Comparison of ENCODE assay signal across 13 cellular contexts in the genomic region with DNA sequence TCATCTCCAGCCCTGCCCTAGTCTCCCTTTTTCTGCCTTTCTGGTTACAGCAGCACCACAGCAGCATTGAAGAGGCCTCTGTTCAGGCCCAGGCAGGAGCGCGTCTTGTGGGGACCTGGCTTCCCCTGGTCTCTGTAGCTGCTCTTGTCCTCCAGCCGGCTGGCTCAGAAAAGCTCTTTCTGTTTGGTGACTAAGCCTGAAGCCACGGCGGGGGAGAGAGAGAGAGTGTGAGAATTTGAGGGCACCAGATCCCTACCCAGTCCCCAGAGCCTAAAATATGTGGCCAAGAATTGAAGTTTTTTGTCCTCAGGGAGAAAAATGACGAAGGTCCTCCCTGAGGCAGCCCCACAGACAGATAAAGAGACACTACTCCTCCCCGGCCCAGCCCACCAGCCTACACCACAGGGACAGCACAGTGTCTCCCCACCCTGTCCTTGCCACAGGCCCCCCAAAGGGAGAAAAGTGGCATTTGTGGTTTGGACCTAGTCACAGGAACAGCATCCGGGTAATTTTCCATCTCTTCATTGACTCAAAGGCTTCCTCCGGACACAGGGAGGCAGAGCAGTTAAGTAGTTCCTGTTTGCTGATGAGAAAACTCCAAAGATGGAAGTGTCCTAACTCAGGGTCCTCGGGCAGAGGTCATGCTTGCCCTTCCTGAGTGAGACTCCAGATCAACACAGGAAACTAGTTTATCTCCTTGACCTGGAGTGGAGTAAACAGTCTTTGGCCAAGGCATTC. TPM values are rescaled to one million over a fixed set of nuclear protein-coding genes. Genes with fewer than 3 reads are reported as not detected.
DNase-seq lines count a peak whose midpoint lies in the region; ATAC-seq, FAIRE-seq and TF ChIP-seq lines count a peak whose summit lies in the region.
"Had no signal": no experiment of that assay in that cellular context is flagged by ENCODE, and none has a peak within 500 bp of the region (broad histone marks: within the 10 kb centered on the region; RNA-seq: fewer than 3 reads in every experiment).

No MANE protein-coding gene starts in this region.

- H3K36me3 Mint-ChIP-seq in CD8-positive, alpha-beta T cell: no peaks in the 10 kb centered on the region
- H3K36me3 Mint-ChIP-seq: activated CD4-positive, alpha-beta memory T cell treated with anti-CD3 and anti-CD28 coated beads for 36 hours had no signal

- 53 to 71% (median 63%) methylated on average over 10 of the region's 10 CpGs for WGBS in heart left ventricle, 4 donors
- WGBS in K562 (ENCODE audit: insufficient coverage, low coverage, missing lambda C conversion rate): 5% methylated on average over 10 of the region's 10 CpGs

- POLR2A ChIA-PET in K562 (lab: Yijun Ruan, JAX): no interaction called here
- POLR2A ChIA-PET in CD8-positive, alpha-beta T cell (lab: Charles Lee): interaction anchor here (0.6 kb wide), 1 partner anchor 466 kb away, joined by 4 read pairs; no protein-coding TSS in a partner anchor

- no peaks in the 10 kb centered on the region for H3K36me3 ChIP-seq in heart left ventricle
- no peaks in the 10 kb centered on the region for H3K36me3 ChIP-seq in K562 (ENCODE audit: control insufficient read depth, insufficient read depth, low read length)
- H3K36me3 ChIP-seq in keratinocyte (ENCODE audit: control insufficient read depth in 2 of 2, extremely low read depth in 1 of 2, insufficient read depth in 2 of 2, low read length in 2 of 2): no peaks in the 10 kb centered on the region
- H3K36me3 ChIP-seq in vagina: no peaks in the 10 kb centered on the region
- no peaks in the 10 kb centered on the region for H3K36me3 ChIP-seq in CD8-positive, alpha-beta T cell (ENCODE audit: insufficient read depth, low read length)
- H3K36me3 ChIP-seq: Peyer's patch, prostate gland had no signal

- TF ChIP-seq CTCF in heart left ventricle (IDR thresholded peaks at IDR 0.05): no peak
- no peak; a peak in 1 of 6 replicates for TF ChIP-seq CTCF in K562 (IDR thresholded peaks at IDR 0.05 in 2 of 3, conservative IDR thresholded peaks at IDR 0.05 in 1 of 3; ENCODE audit: insufficient read depth in 2 of 3, low read depth in 1 of 3, low read length in 3 of 3)
- no peak for TF ChIP-seq CTCF in keratinocyte (optimal IDR thresholded peaks at IDR 0.05 in 1 of 3, IDR thresholded peaks at IDR 0.05 in 1 of 3, conservative IDR thresholded peaks at IDR 0.05 in 1 of 3; ENCODE audit: extremely low read depth in 1 of 3, insufficient read depth in 2 of 3, low read length in 3 of 3)
- no peak for TF ChIP-seq CTCF in vagina (IDR thresholded peaks at IDR 0.05)
- TF ChIP-seq CTCF in CD8-positive, alpha-beta T cell (IDR thresholded peaks at IDR 0.05): no peak

- H3K27ac Mint-ChIP-seq in CD8-positive, alpha-beta T cell: no peak overlapping the region
- H3K27ac Mint-ChIP-seq: activated CD4-positive, alpha-beta memory T cell treated with anti-CD3 and anti-CD28 coated beads for 36 hours had no signal

- no peaks in the 10 kb centered on the region for H3K4me1 Mint-ChIP-seq in CD8-positive, alpha-beta T cell (ENCODE audit: low read depth)

- no peaks in the 10 kb centered on the region for H4K20me1 ChIP-seq in K562 (replicated peaks; ENCODE audit: control insufficient read depth, insufficient read depth, low read length)
- H4K20me1 ChIP-seq in keratinocyte (ENCODE audit: control insufficient read depth, extremely low read depth, insufficient read depth, low read length): no peaks in the 10 kb centered on the region

- peak overlapping the region in 7 of 12 donors; percentile 4 to 68 (median 39) for H3K27ac ChIP-seq in heart left ventricle
- no peak overlapping the region for H3K27ac ChIP-seq in K562 (ENCODE audit: extremely low read depth, low read depth, low read length)
- H3K27ac ChIP-seq in keratinocyte (ENCODE audit: control insufficient read depth, insufficient read depth, low read length): peak overlapping the region; percentile 11
- peak overlapping the region; percentile 56 for H3K27ac ChIP-seq in vagina
- H3K27ac ChIP-seq in CD8-positive, alpha-beta T cell (ENCODE audit: low read depth, low read length): no peak overlapping the region
- H3K27ac ChIP-seq: prostate gland had no signal

- no peaks in the 10 kb centered on the region for H3K9me3 Mint-ChIP-seq in CD8-positive, alpha-beta T cell
- H3K9me3 Mint-ChIP-seq: activated CD4-positive, alpha-beta memory T cell treated with anti-CD3 and anti-CD28 coated beads for 36 hours had no signal

- H3K4me3 ChIP-seq in heart left ventricle: no peak overlapping the region
- H3K4me3 ChIP-seq in K562: no peak overlapping the region
- H3K4me3 ChIP-seq in keratinocyte (ENCODE audit: control insufficient read depth in 2 of 3, extremely low read depth in 1 of 3, insufficient read depth in 2 of 3, low read depth in 1 of 3, low read length in 3 of 3): no peak overlapping the region
- H3K4me3 ChIP-seq in vagina: no peak overlapping the region
- no peak overlapping the region for H3K4me3 ChIP-seq in CD8-positive, alpha-beta T cell (ENCODE audit: low read depth, low read length)
- H3K4me3 ChIP-seq: Peyer's patch, prostate gland had no signal

- TF ChIP-seq POLR2A in heart left ventricle (IDR thresholded peaks at IDR 0.05) (no peak), K562 (conservative IDR thresholded peaks at IDR 0.05) (no peak), vagina (IDR thresholded peaks at IDR 0.05) (no peak), GM12892 (IDR thresholded peaks at IDR 0.05; ENCODE audit: low read depth, low read length) (no peak)

- H3K79me2 ChIP-seq in K562 (ENCODE audit: control insufficient read depth, insufficient read depth, low read length) (no peaks in the 10 kb centered on the region), keratinocyte (ENCODE audit: control insufficient read depth, insufficient read depth, low read length) (no peaks in the 10 kb centered on the region)

- ATAC-seq in heart left ventricle (peak in 3 of 4 donors; percentile 26 to 68 (median 43)), Right ventricle myocardium inferior (no peak), K562 (peak; percentile 47; the same call in 2 of the 3 replicates), GM19467 (IDR thresholded peaks at IDR 0.05; ENCODE audit: unreplicated experiment) (no peak)
- no peak for ATAC-seq in CD8-positive, alpha-beta T cell

- DNase-seq in heart left ventricle (no peak), Right ventricle myocardium inferior (ENCODE audit: missing footprints) (no peak), K562 (ENCODE audit: extremely low read depth in 1 of 4, low spot score in 3 of 4) (no peak), keratinocyte (ENCODE audit: low read depth, low spot score) (no peak), vagina (ENCODE audit: extremely low spot score in 2 of 2) (peak in 1 of 2 donors; percentile 69), GM12892 (ENCODE audit: insufficient read length) (no peak)
- DNase-seq in CD8-positive, alpha-beta T cell: no peak
- DNase-seq: activated CD4-positive, alpha-beta memory T cell treated with anti-CD3 and anti-CD28 coated beads for 36 hours; central memory CD4-positive, alpha-beta T cell; NCI-H1417; Peyer's patch had no signal

- H3K9me3 ChIP-seq in heart left ventricle (no peaks in the 10 kb centered on the region), K562 (replicated peaks; ENCODE audit: control insufficient read depth, insufficient read depth, low read depth, low read length) (0 out of 2 replicates have a peak, but pooled peaks cover 5% of the 10 kb centered on the region), keratinocyte (ENCODE audit: control insufficient read depth, low read depth, low read length) (no peaks in the 10 kb centered on the region), vagina (no peaks in the 10 kb centered on the region)
- no peaks in the 10 kb centered on the region for H3K9me3 ChIP-seq in CD8-positive, alpha-beta T cell (ENCODE audit: low read length)
- H3K9me3 ChIP-seq: Peyer's patch, prostate gland had no signal

- in situ Hi-C loops in K562 (cut with MboI): no loop called here

- peak overlapping the region; percentile 15; the same call in 1 of the 2 replicates for H2AFZ ChIP-seq in K562 (ENCODE audit: low read depth, low read length)
- H2AFZ ChIP-seq in keratinocyte (ENCODE audit: control insufficient read depth, low read length): peak overlapping the region; percentile 94

- dilution Hi-C loops in keratinocyte (cut with MboI; ENCODE audit: extremely low pct_ligation_motif_present, low sequenced_read_pairs): no loop called here

- intact Hi-C loops in heart left ventricle (cut with DNase I): loop anchor here in 1 of 10 donors (10.0 kb wide), 1 partner anchor 87 kb away; no protein-coding TSS in a partner anchor
- intact Hi-C loops in Right ventricle myocardium inferior (cut with DNase I): no loop called here
- intact Hi-C loops in K562 (cut with micrococcal nuclease): no loop called here
- intact Hi-C loops in vagina (cut with DNase I): no loop called here
- intact Hi-C loops in CD8-positive, alpha-beta T cell (cut with DNase I, micrococcal nuclease): no loop called here

- H3K9ac ChIP-seq in K562 (ENCODE audit: insufficient read depth in 1 of 2, low read depth in 2 of 2, low read length in 2 of 2) (peak overlapping the region in 1 of 2 experiments; percentile 27; a peak in 1 of 4 replicates), keratinocyte (ENCODE audit: control insufficient read depth, extremely low read depth, insufficient read depth, low read length) (no peak overlapping the region)

- BruUV-seq in K562 (replicated peaks; lab: Mats Ljungman, UMichigan): no TSS peak

- H3K9me1 ChIP-seq in K562 (ENCODE audit: control insufficient read depth, insufficient read depth, low read length): no peaks in the 10 kb centered on the region
- no peaks in the 10 kb centered on the region for H3K9me1 ChIP-seq in keratinocyte (ENCODE audit: control insufficient read depth, extremely low read depth, insufficient read depth, low read length)

- H3K4me1 ChIP-seq in heart left ventricle: peaks cover 0 to 35% (median 5%) of the 10 kb centered on the region in 12 donors
- no peaks in the 10 kb centered on the region; a peak in 1 of 5 replicates for H3K4me1 ChIP-seq in K562 (replicated peaks in 1 of 2; ENCODE audit: control insufficient read depth in 2 of 2, insufficient read depth in 2 of 2, low read length in 2 of 2)
- H3K4me1 ChIP-seq in keratinocyte (ENCODE audit: control insufficient read depth, extremely low read depth, insufficient read depth, low read length): peaks cover 24% of the 10 kb centered on the region
- H3K4me1 ChIP-seq in vagina: peaks cover 16% of the 10 kb centered on the region
- H3K4me1 ChIP-seq in CD8-positive, alpha-beta T cell (ENCODE audit: insufficient read depth, low read length): no peaks in the 10 kb centered on the region
- H3K4me1 ChIP-seq: Peyer's patch, prostate gland had no signal

- CTCF ChIA-PET in K562 (lab: Yijun Ruan, JAX; ENCODE audit: low intra/inter-chr PET ratio): no interaction called here
- CTCF ChIA-PET in CD8-positive, alpha-beta T cell (lab: Charles Lee): no interaction called here

- H3K27me3 ChIP-seq in heart left ventricle: no peaks in the 10 kb centered on the region
- H3K27me3 ChIP-seq in K562 (ENCODE audit: control insufficient read depth in 2 of 2, insufficient read depth in 2 of 2, low read length in 2 of 2): peaks cover 37 to 42% of the 10 kb centered on the region in 2 experiments; a peak in 4 of 5 replicates
- H3K27me3 ChIP-seq in keratinocyte (ENCODE audit: control insufficient read depth, extremely low read depth, insufficient read depth, low read length): no peaks in the 10 kb centered on the region
- H3K27me3 ChIP-seq in vagina: no peaks in the 10 kb centered on the region
- no peaks in the 10 kb centered on the region for H3K27me3 ChIP-seq in CD8-positive, alpha-beta T cell (ENCODE audit: insufficient read depth, low read length)
- H3K27me3 ChIP-seq: Peyer's patch had no signal

- FAIRE-seq in K562 (lab: Jason Lieb, UNC) (no peak), keratinocyte (lab: Jason Lieb, UNC) (no peak), GM12892 (lab: Jason Lieb, UNC) (no peak)

- H3K4me3 Mint-ChIP-seq in CD8-positive, alpha-beta T cell: no peak overlapping the region
- H3K4me3 Mint-ChIP-seq: activated CD4-positive, alpha-beta memory T cell treated with anti-CD3 and anti-CD28 coated beads for 36 hours had no signal

- peaks cover 26% of the 10 kb centered on the region for H3K27me3 Mint-ChIP-seq in CD8-positive, alpha-beta T cell (ENCODE audit: low read depth)

- H3K4me2 ChIP-seq in K562 (ENCODE audit: insufficient read depth, low read length) (no peak overlapping the region), keratinocyte (ENCODE audit: control insufficient read depth, extremely low read depth, insufficient read depth, low read depth, low read length) (peak overlapping the region; percentile 51)

- TF ChIP-seq EP300 in K562 (IDR thresholded peaks at IDR 0.05; ENCODE audit: low read length): no peak

- no peak for TF ChIP-seq RAD21 in K562 (CRISPR knock-in tag; conservative IDR thresholded peaks at IDR 0.05 in 1 of 2, IDR thresholded peaks at IDR 0.05 in 1 of 2)

RNA-seq across cellular contexts. Expression of a gene that starts 13.3 kb away (rescaled TPM):
- total RNA-seq in heart left ventricle: 10 to 100 TPM in 8 of 9 donors, 1 to 10 TPM in 1; 7.9 to 63.5 (median 30.3) TPM
- polyA plus RNA-seq in heart left ventricle: 10 to 100 TPM; 12.4 to 16.7 TPM
- 6.1 TPM for total RNA-seq in Right ventricle myocardium inferior
- total RNA-seq in K562 (2011; cell fraction: chromatin; rRNA removed; ENCODE audit: low replicate concordance): not detected in 2 replicates
- total RNA-seq in K562 (2011; cell fraction: nucleolus; rRNA removed): not detected in 2 replicates
- not detected in 2 replicates for total RNA-seq in K562 (2011; cell fraction: nucleoplasm; rRNA removed)
- total RNA-seq in K562 (2014; rRNA removed): not detected in 2 replicates
- not detected in 2 replicates for total RNA-seq in K562 (2014; rRNA removed; fragmentation: Illumina TruSeq; extraction: Trizol)
- not detected in 2 replicates for total RNA-seq in K562 (2015; rRNA removed; fragmentation: Illumina TruSeq; extraction: Trizol)
- not detected in 2 replicates for total RNA-seq in K562 (2021)
- not detected in 2 replicates for polyA plus RNA-seq in K562 (2011; rRNA removed)
- not detected in 2 replicates for polyA plus RNA-seq in K562 (2011; cell fraction: cytosol; rRNA removed)
- not detected in 2 replicates for polyA plus RNA-seq in K562 (2011; cell fraction: nucleus; rRNA removed)
- polyA plus RNA-seq in K562 (2012): 0.07 TPM in 1 of 2 replicates, not detected in the other
- polyA plus RNA-seq in K562 (2014; fragmentation: Illumina TruSeq; extraction: Trizol): not detected in 2 replicates
- not detected for polyA plus RNA-seq in K562 (2014; fragmentation: Nextera tagmentation; extraction: Ambion mirVana)
- not detected in 2 replicates for polyA plus RNA-seq in K562 (2014; rRNA removed)
- not detected in 2 replicates for polyA minus RNA-seq in K562 (2011; rRNA and poly(A)+ RNA removed)
- not detected in 2 replicates for polyA minus RNA-seq in K562 (2011; cell fraction: cytosol; rRNA and poly(A)+ RNA removed)
- polyA minus RNA-seq in K562 (2011; cell fraction: nucleus; rRNA and poly(A)+ RNA removed): not detected in 2 replicates
- 0.42 to 0.85 TPM (median 0.73 TPM) in 3 replicates for polyA plus RNA-seq in keratinocyte
- polyA plus RNA-seq in keratinocyte (2011; ENCODE audit: low read depth): 0.16 TPM
- polyA plus RNA-seq in keratinocyte (2011; cell fraction: cytosol; rRNA removed): 0.38 and 0.40 TPM in 2 replicates
- polyA plus RNA-seq in keratinocyte (2011; cell fraction: nucleus; rRNA removed): 0.85 and 0.97 TPM in 2 replicates
- polyA plus RNA-seq in keratinocyte (2012; ENCODE audit: low replicate concordance): 0.20 and 0.88 TPM in 2 replicates
- polyA minus RNA-seq in keratinocyte: 1.1 to 1.6 TPM in 2 of 3 replicates, not detected in the other
- 1.5 TPM for polyA minus RNA-seq in keratinocyte (2011; cell fraction: cytosol; rRNA and poly(A)+ RNA removed)
- polyA minus RNA-seq in keratinocyte (2011; cell fraction: nucleus; rRNA and poly(A)+ RNA removed): 0.78 and 1.1 TPM in 2 replicates
- total RNA-seq in vagina: 7.1 TPM
- not detected for total RNA-seq in CD8-positive, alpha-beta T cell
- not detected for polyA plus RNA-seq in GM12892 (2012; ENCODE audit: missing spikeins)
- total RNA-seq: activated CD4-positive, alpha-beta memory T cell treated with anti-CD3 and anti-CD28 coated beads for 36 hours had no signal

RNA-seq across cellular contexts. Expression of a gene that starts 33.9 kb away (rescaled TPM):
- total RNA-seq in heart left ventricle: 1 to 10 TPM in 2 of 9 donors, under 1 TPM in 6, not detected in 1; 0.09 to 1.5 (median 0.46) TPM
- under 1 TPM; 0.08 to 0.91 TPM for polyA plus RNA-seq in heart left ventricle
- not detected for total RNA-seq in Right ventricle myocardium inferior
- total RNA-seq in K562 (2011; cell fraction: chromatin; rRNA removed; ENCODE audit: low replicate concordance): 0.62 and 1.4 TPM in 2 replicates
- 0.39 and 0.50 TPM in 2 replicates for total RNA-seq in K562 (2011; cell fraction: nucleolus; rRNA removed)
- 0.88 and 1.2 TPM in 2 replicates for total RNA-seq in K562 (2011; cell fraction: nucleoplasm; rRNA removed)
- total RNA-seq in K562 (2014; rRNA removed): 0.23 and 0.45 TPM in 2 replicates
- total RNA-seq in K562 (2014; rRNA removed; fragmentation: Illumina TruSeq; extraction: Trizol): 0.22 and 0.51 TPM in 2 replicates
- total RNA-seq in K562 (2015; rRNA removed; fragmentation: Illumina TruSeq; extraction: Trizol): 0.19 and 0.36 TPM in 2 replicates
- total RNA-seq in K562 (2021): 0.60 and 0.66 TPM in 2 replicates
- 0.11 and 0.60 TPM in 2 replicates for polyA plus RNA-seq in K562 (2011; rRNA removed)
- polyA plus RNA-seq in K562 (2011; cell fraction: cytosol; rRNA removed): 0.37 and 1.3 TPM in 2 replicates
- 0.17 and 1.1 TPM in 2 replicates for polyA plus RNA-seq in K562 (2011; cell fraction: nucleus; rRNA removed)
- 0.90 and 1.9 TPM in 2 replicates for polyA plus RNA-seq in K562 (2012)
- polyA plus RNA-seq in K562 (2014; fragmentation: Illumina TruSeq; extraction: Trizol): 0.86 and 1.0 TPM in 2 replicates
- polyA plus RNA-seq in K562 (2014; fragmentation: Nextera tagmentation; extraction: Ambion mirVana): under 1 TPM; 0.27 to 0.48 TPM
- 0.41 and 0.66 TPM in 2 replicates for polyA plus RNA-seq in K562 (2014; rRNA removed)
- polyA minus RNA-seq in K562 (2011; rRNA and poly(A)+ RNA removed): 0.14 and 0.27 TPM in 2 replicates
- polyA minus RNA-seq in K562 (2011; cell fraction: cytosol; rRNA and poly(A)+ RNA removed): not detected in 2 replicates
- polyA minus RNA-seq in K562 (2011; cell fraction: nucleus; rRNA and poly(A)+ RNA removed): 0.44 TPM in 1 of 2 replicates, not detected in the other
- 0.02 to 0.12 TPM (median 0.03 TPM) in 3 replicates for polyA plus RNA-seq in keratinocyte
- polyA plus RNA-seq in keratinocyte (2011; ENCODE audit: low read depth): not detected
- 0.04 TPM in 1 of 2 replicates, not detected in the other for polyA plus RNA-seq in keratinocyte (2011; cell fraction: cytosol; rRNA removed)
- polyA plus RNA-seq in keratinocyte (2011; cell fraction: nucleus; rRNA removed): 0.23 TPM in 1 of 2 replicates, not detected in the other
- polyA plus RNA-seq in keratinocyte (2012; ENCODE audit: low replicate concordance): 0.29 and 0.62 TPM in 2 replicates
- 0.07 TPM in 1 of 3 replicates, not detected in the others for polyA minus RNA-seq in keratinocyte
- polyA minus RNA-seq in keratinocyte (2011; cell fraction: cytosol; rRNA and poly(A)+ RNA removed): not detected
- not detected in 2 replicates for polyA minus RNA-seq in keratinocyte (2011; cell fraction: nucleus; rRNA and poly(A)+ RNA removed)
- not detected for total RNA-seq in vagina
- total RNA-seq in CD8-positive, alpha-beta T cell: not detected
- 0.28 TPM for polyA plus RNA-seq in GM12892 (2012; ENCODE audit: missing spikeins)
- total RNA-seq: activated CD4-positive, alpha-beta memory T cell treated with anti-CD3 and anti-CD28 coated beads for 36 hours; Peyer's patch had no signal

Comparison
In these comparisons a context has a peak if more than half of its experiments do, and no peak if none do; other contexts are left out.
1. ATAC-seq: peak in heart left ventricle (3 of 4) and K562 (single experiment); none in Right ventricle myocardium inferior (single experiment), CD8-positive, alpha-beta T cell (single experiment) and GM19467 (single experiment).
2. H3K27ac ChIP-seq: peak in heart left ventricle (7 of 12), keratinocyte (single experiment) and vagina (single experiment); none in K562 (single experiment) and CD8-positive, alpha-beta T cell (single experiment).